ENCODE assay signal across 20 cellular contexts in genomic region chr14:74601982-74602381, GRCh38. TPM values are rescaled to one million over a fixed set of nuclear protein-coding genes. Genes with fewer than 3 reads are reported as not detected.
DNase-seq lines count a peak whose midpoint lies in the region; ATAC-seq, FAIRE-seq and TF ChIP-seq lines count a peak whose summit lies in the region.
"Had no signal": no experiment of that assay in that cellular context is flagged by ENCODE, and none has a peak within 500 bp of the region (broad histone marks: within the 10 kb centered on the region; RNA-seq: fewer than 3 reads in every experiment).

No MANE protein-coding gene starts in this region.

- no peaks in the 10 kb centered on the region for H3K9me3 ChIP-seq in IMR-90 (ENCODE audit: control insufficient read depth, insufficient read depth, low read length)
- H3K9me3 ChIP-seq in small intestine (ENCODE audit: control insufficient read depth, low read depth): no peaks in the 10 kb centered on the region
- H3K9me3 ChIP-seq: HAP-1, SJSA1 had no signal

- H3K79me2 ChIP-seq in mesendoderm (ENCODE audit: control insufficient read depth, insufficient read depth, low read length): no peaks in the 10 kb centered on the region

- H2BK20ac ChIP-seq in IMR-90 (ENCODE audit: low read depth, low read length): peak overlapping the region; percentile 54

- H3K56ac ChIP-seq in IMR-90 (ENCODE audit: extremely low read depth, insufficient read depth, low read length) (no peak overlapping the region), mesendoderm (ENCODE audit: low read length) (no peak overlapping the region)

- FAIRE-seq in small intestine (lab: Jason Lieb, UNC): no peak

- no peak overlapping the region for H3K23ac ChIP-seq in IMR-90 (ENCODE audit: low read depth, low read length)
- H3K23ac ChIP-seq in mesendoderm (ENCODE audit: low read length): no peak overlapping the region

- no peak overlapping the region for H3K27ac ChIP-seq in IMR-90 (ENCODE audit: insufficient read depth, low read length)
- H3K27ac ChIP-seq in RWPE1: peak overlapping the region; percentile 59; the same call in 1 of the 2 replicates
- no peak overlapping the region for H3K27ac ChIP-seq in small intestine (ENCODE audit: low read depth in 1 of 2, low read length in 1 of 2)
- H3K27ac ChIP-seq in mesendoderm (ENCODE audit: low read depth, low read length): no peak overlapping the region
- H3K27ac ChIP-seq: HL-60, PC-9, SJSA1 had no signal

- H3K4me1 ChIP-seq in IMR-90 (ENCODE audit: control insufficient read depth, insufficient read depth, low read length) (peaks cover 50% of the 10 kb centered on the region), small intestine (ENCODE audit: control insufficient read depth in 2 of 2, insufficient read depth in 1 of 2, low read depth in 1 of 2, low read length in 1 of 2) (no peaks in the 10 kb centered on the region), mesendoderm (ENCODE audit: control insufficient read depth, low read depth, low read length) (no peaks in the 10 kb centered on the region)
- H3K4me1 ChIP-seq: HAP-1 had no signal

- H4K8ac ChIP-seq in IMR-90 (ENCODE audit: low read depth in 2 of 2, low read length in 2 of 2) (no peak overlapping the region), mesendoderm (ENCODE audit: low read depth, low read length) (no peak overlapping the region)

- POLR2A ChIA-PET in IMR-90 (lab: Charles Lee; ENCODE audit: unreplicated experiment): interaction anchor here (0.9 kb wide), 1 partner anchor 30 kb away, joined by 7 read pairs; no protein-coding TSS in a partner anchor
- POLR2A ChIA-PET in RWPE1 (lab: Yijun Ruan, JAX; ENCODE audit: low non-redundant PET): no interaction called here

- H2BK15ac ChIP-seq in IMR-90 (ENCODE audit: low read depth, low read length): no peak overlapping the region; the same call in 2 of the 3 replicates
- H2BK15ac ChIP-seq in mesendoderm (replicated peaks; ENCODE audit: low read depth): no peak overlapping the region

- DNase-seq in IMR-90 (no peak), RWPE1 (ENCODE audit: low spot score) (no peak), head of caudate nucleus (peak in 26 of 42 donors; percentile 15 to 77 (median 48)), small intestine (peak; percentile 29), medulla oblongata (ENCODE audit: extremely low spot score) (no peak), mesendoderm (no peak)
- DNase-seq: ACHN, C1 segment of cervical spinal cord, DMS79 treated with DMSO at 0.1 percent for 48 hours, Kasumi-1, MM.1S, NCI-H1092, NCI-H1694, NCI-H2227 treated with DMSO at 0.1 percent for 48 hours, NCI-H526, PC-9 had no signal

- no peak overlapping the region for H2AFZ ChIP-seq in IMR-90 (replicated peaks; ENCODE audit: low read length, poor library complexity)
- H2AFZ ChIP-seq: PC-9 had no signal

- H4K5ac ChIP-seq in IMR-90 (ENCODE audit: low read depth, low read length) (no peak overlapping the region), mesendoderm (ENCODE audit: low read length) (no peak overlapping the region)

- H3K36me3 ChIP-seq in IMR-90 (ENCODE audit: control insufficient read depth, insufficient read depth, low read length): peaks cover 10% of the 10 kb centered on the region
- H3K36me3 ChIP-seq in small intestine (ENCODE audit: control insufficient read depth in 2 of 2, insufficient read depth in 2 of 2, low read length in 2 of 2): peaks cover 0 to 2% of the 10 kb centered on the region in 2 donors
- no peaks in the 10 kb centered on the region for H3K36me3 ChIP-seq in mesendoderm (ENCODE audit: control insufficient read depth, insufficient read depth, low read length)
- H3K36me3 ChIP-seq: HAP-1, SJSA1 had no signal

- TF ChIP-seq CTCF in IMR-90 (conservative IDR thresholded peaks at IDR 0.05; ENCODE audit: low read depth, low read length): no peak
- TF ChIP-seq CTCF in RWPE1 (conservative IDR thresholded peaks at IDR 0.05; ENCODE audit: low read depth): no peak

- H2BK5ac ChIP-seq in IMR-90 (ENCODE audit: low read depth, low read length, poor library complexity, severe bottlenecking): no peak overlapping the region
- no peak overlapping the region for H2BK5ac ChIP-seq in mesendoderm (ENCODE audit: low read length)

- H2AK5ac ChIP-seq in IMR-90 (ENCODE audit: low read depth, low read length) (no peak overlapping the region), mesendoderm (ENCODE audit: low read length) (no peak overlapping the region)

- BruUV-seq in IMR-90 (replicated peaks; lab: Mats Ljungman, UMichigan): no TSS peak

- peaks cover 52% of the 10 kb centered on the region for H3K9me1 ChIP-seq in IMR-90 (ENCODE audit: insufficient read depth, low read length)

- H3K79me1 ChIP-seq in IMR-90 (ENCODE audit: low read depth in 1 of 2, low read length in 2 of 2) (peaks cover 34 to 95% of the 10 kb centered on the region in 2 experiments; a peak in 3 of 4 replicates), mesendoderm (ENCODE audit: low read length) (no peaks in the 10 kb centered on the region)

- no peak overlapping the region for H3K4me2 ChIP-seq in IMR-90 (ENCODE audit: low read depth, low read length)
- no peak overlapping the region for H3K4me2 ChIP-seq in mesendoderm (ENCODE audit: low read length)
- H3K4me2 ChIP-seq: PC-9 had no signal

- H3K18ac ChIP-seq in IMR-90 (ENCODE audit: low read depth, low read length) (no peak overlapping the region), mesendoderm (ENCODE audit: low read length) (no peak overlapping the region)

- no peak overlapping the region for H2BK120ac ChIP-seq in IMR-90 (ENCODE audit: low read depth, low read length)
- H2BK120ac ChIP-seq in mesendoderm (ENCODE audit: low read depth, low read length): no peak overlapping the region

- dilution Hi-C loops in IMR-90 (cut with HindIII; ENCODE audit: low sequenced_read_pairs, unreplicated experiment): no loop called here

- no peaks in the 10 kb centered on the region for H4K20me1 ChIP-seq in IMR-90 (ENCODE audit: insufficient read depth, low read length)

- CTCF ChIA-PET in IMR-90 (lab: Yijun Ruan, JAX): no interaction called here
- CTCF ChIA-PET in RWPE1 (lab: Yijun Ruan, JAX): interaction anchor here (0.6 kb wide), 1 partner anchor 11 kb away, joined by 3 read pairs; no protein-coding TSS in a partner anchor

- H3K9ac ChIP-seq in IMR-90 (ENCODE audit: low read depth, low read length): no peak overlapping the region
- no peak overlapping the region for H3K9ac ChIP-seq in mesendoderm (ENCODE audit: low read length)

- no peak for TF ChIP-seq RAD21 in IMR-90 (IDR thresholded peaks at IDR 0.05; ENCODE audit: low read length)

- no peak for TF ChIP-seq POLR2A in IMR-90 (IDR thresholded peaks at IDR 0.05; ENCODE audit: low read depth, low read length)

- no peak overlapping the region for H3K4me3 ChIP-seq in IMR-90 (ENCODE audit: insufficient read depth, low read depth, low read length)
- no peak overlapping the region for H3K4me3 ChIP-seq in small intestine (ENCODE audit: low read depth in 1 of 2, low read length in 2 of 2)
- H3K4me3 ChIP-seq in mesendoderm (ENCODE audit: low read length): no peak overlapping the region
- H3K4me3 ChIP-seq: HAP-1, PC-9, SJSA1 had no signal

- ATAC-seq in IMR-90 (ENCODE audit: low read depth) (no peak), GM21390 (IDR thresholded peaks at IDR 0.05; ENCODE audit: unreplicated experiment) (no peak)

- in situ Hi-C loops in IMR-90 (cut with MboI; ENCODE audit: low sequenced_read_pairs): no loop called here

- peak overlapping the region; percentile 31; the same call in 1 of the 2 replicates for H4K91ac ChIP-seq in IMR-90 (ENCODE audit: insufficient read depth, low read depth, low read length)

- 90% methylated on average over 2 of the region's 11 CpGs; no CpG with 5 or more reads in 1 of the 2 experiments for WGBS in IMR-90 (ENCODE audit: extremely low coverage in 2 of 2, insufficient read length in 1 of 2), 2 experiments
- 10 to 64% (median 27%) methylated on average over 11 of the region's 11 CpGs for WGBS in small intestine, 3 donors
- WGBS in mesendoderm (ENCODE audit: extremely low coverage, insufficient coverage, low lambda C conversion rate): no CpG with 5 or more reads among the region's 11 CpGs

- H3K4ac ChIP-seq in IMR-90 (ENCODE audit: low read depth, low read length) (peak overlapping the region; percentile 53; the same call in 1 of the 2 replicates), mesendoderm (ENCODE audit: low read depth, low read length) (no peak overlapping the region)

- H3K27me3 ChIP-seq in IMR-90 (ENCODE audit: control insufficient read depth, insufficient read depth, low read length) (no peaks in the 10 kb centered on the region), small intestine (ENCODE audit: control insufficient read depth in 2 of 2, insufficient read depth in 2 of 2, low read length in 2 of 2) (no peaks in the 10 kb centered on the region), mesendoderm (ENCODE audit: insufficient read depth, low read length, poor library complexity) (no peaks in the 10 kb centered on the region)
- H3K27me3 ChIP-seq: SJSA1 had no signal

- no peak overlapping the region for H2AK9ac ChIP-seq in IMR-90 (replicated peaks; ENCODE audit: low read depth, low read length, poor library complexity)

- H3K14ac ChIP-seq in IMR-90 (replicated peaks; ENCODE audit: low read depth, low read length): no peak overlapping the region

- intact Hi-C loops in IMR-90 (cut with micrococcal nuclease): loop anchor here (10.0 kb wide), 1 partner anchor 283 kb away; the partner anchor contains the start of gene DLST
- intact Hi-C loops in head of caudate nucleus (cut with DNase I): no loop called here

TF ChIP-seq in IMR-90, 13 proteins besides CTCF, POLR2A, EP300 and RAD21 (continues in another document):
- TF ChIP-seq NFE2L2 (IDR thresholded peaks at IDR 0.05; ENCODE audit: low read depth, low read length) (no peak), MAZ (IDR thresholded peaks at IDR 0.05; ENCODE audit: borderline replicate concordance, low read depth, low read length) (no peak), MXI1 (IDR thresholded peaks at IDR 0.05; ENCODE audit: borderline replicate concordance, low read depth, low read length) (no peak), RFX5 (IDR thresholded peaks at IDR 0.05; ENCODE audit: low read depth, low read length) (no peak), CEBPB (IDR thresholded peaks at IDR 0.05; ENCODE audit: low read depth, low read length) (no peak), FOS (IDR thresholded peaks at IDR 0.05; ENCODE audit: low read depth, low read length) (no peak), RCOR1 (IDR thresholded peaks at IDR 0.05; ENCODE audit: insufficient replicate concordance, low read length) (no peak), MAFK (IDR thresholded peaks at IDR 0.05; ENCODE audit: low read depth, low read length) (no peak)

RNA-seq across cellular contexts. Expression of gene LTBP2, which starts 10.1 kb away (rescaled TPM):
- 23.8 and 26.7 TPM in 2 replicates for total RNA-seq in IMR-90 (2012; rRNA removed)
- 79.3 and 81.8 TPM in 2 replicates for polyA plus RNA-seq in IMR-90 (2012; rRNA removed)
- 49.1 and 65.1 TPM in 2 replicates for polyA plus RNA-seq in IMR-90 (2012; cell fraction: cytosol; rRNA removed)
- 57.1 and 111 TPM in 2 replicates for polyA plus RNA-seq in IMR-90 (2012; cell fraction: nucleus; rRNA removed; ENCODE audit: low replicate concordance)
- 1 to 10 TPM in 1 of 3 donors, under 1 TPM in 2; 0.22 to 1.8 (median 0.54) TPM for polyA plus RNA-seq in small intestine
- polyA plus RNA-seq in mesendoderm (2013, experiment 1 of 2): 0.13 TPM
- 0.13 TPM for polyA plus RNA-seq in mesendoderm (2013, experiment 2 of 2)

Comparison
In these comparisons a context has a peak if more than half of its experiments do, and no peak if none do; other contexts are left out.
1. DNase-seq: peak in head of caudate nucleus (26 of 42) and small intestine (single experiment); none in IMR-90 (single experiment), RWPE1 (single experiment), medulla oblongata (single experiment) and mesendoderm (single experiment).
2. RNA of gene LTBP2, which starts 10.1 kb away (polyA plus RNA-seq): 49.1 to 111 TPM in IMR-90; 0.22 to 1.8 TPM in small intestine; every median in the first group is over 10 times any median in the second.